Comparison of ENCODE assay signal across 22 cellular contexts in genomic region chr9:38293022-38293421, GRCh38.
"Had no signal": no experiment of that assay in that cellular context is flagged by ENCODE, and none has a peak within 500 bp of the region (broad histone marks: within the 10 kb centered on the region; RNA-seq: fewer than 3 reads in every experiment).

No MANE protein-coding gene starts in this region.

- H3K4me2 ChIP-seq: KMS-11 had no signal

- H3K27me3 ChIP-seq: SJSA1 had no signal

- DNase-seq: Kasumi-1, MM.1S, NCI-H1092 treated with DMSO at 0.1 percent for 48 hours, NCI-H1436, NCI-H187, NCI-H2029, NCI-H2081 treated with DMSO at 0.1 percent for 48 hours, NCI-H2171, NCI-H2227 treated with DMSO at 0.1 percent for 48 hours, NCI-H446, NCI-H510A, NCI-H524 treated with DMSO at 0.1 percent for 48 hours, NCI-H69, NCI-H774, Right ventricle myocardium superior, RPMI8226, SIG-M5 had no signal

- H3K9ac ChIP-seq: KMS-11 had no signal

- FAIRE-seq: K562, RCC 7860 had no signal

- H3K4me3 ChIP-seq: K562, SJSA1, SK-N-MC had no signal

- H3K4me1 ChIP-seq: SJSA1 had no signal

- ATAC-seq: K562 had no signal

- H3K27ac ChIP-seq: KMS-11, SJSA1, SK-N-MC had no signal

- H3K36me3 ChIP-seq: SJSA1 had no signal

- H3K9me3 ChIP-seq: SJSA1 had no signal
